In the genomic region with DNA sequence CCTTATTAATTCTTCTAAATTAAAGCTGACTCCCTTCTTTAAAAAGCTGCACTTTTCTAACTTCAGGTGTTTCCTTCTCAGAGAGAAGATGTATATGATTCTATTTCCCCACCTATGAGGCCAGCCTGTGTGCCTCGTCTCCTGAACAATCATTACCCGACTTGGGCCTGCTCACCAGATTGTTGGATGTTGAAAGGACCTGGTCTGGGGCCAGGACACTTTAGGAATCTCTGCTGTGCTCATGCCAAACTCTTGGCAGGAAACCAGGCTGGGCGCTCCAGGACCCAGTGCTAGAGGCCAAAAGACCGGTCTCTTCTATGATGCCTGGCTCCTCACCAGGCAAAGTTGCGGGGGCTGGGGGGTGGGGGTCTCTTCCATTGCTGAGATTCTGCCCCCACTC, we compare ENCODE assay signal across 13 cellular contexts. TPM values are rescaled to one million over a fixed set of nuclear protein-coding genes. Genes with fewer than 3 reads are reported as not detected.
DNase-seq lines count a peak whose midpoint lies in the region; ATAC-seq lines count a peak whose summit lies in the region.
"Had no signal": no experiment of that assay in that cellular context is flagged by ENCODE, and none has a peak within 500 bp of the region (broad histone marks: within the 10 kb centered on the region; RNA-seq: fewer than 3 reads in every experiment).

No MANE protein-coding gene starts in this region.

- intact Hi-C loops in left cardiac atrium (cut with DNase I) = no loop called here

- peak; percentile 52 for DNase-seq in GM04503 (ENCODE audit: low read depth)
- peak; percentile 80 for DNase-seq in left cardiac atrium
- peak; percentile 84 for DNase-seq in renal cortical epithelial cell (ENCODE audit: low read depth)
- no peak for DNase-seq in NK-92 treated with Interleukin-12 subunit alpha and Interleukin-12 subunit beta, amount 100 ng/mL, for 24 hours (lab: John Stamatoyannopoulos, UW)
- DNase-seq in LoVo (ENCODE audit: low spot score) = no peak
- DNase-seq in amniotic stem cell (lab: John Stamatoyannopoulos, UW) = no peak
- DNase-seq: activated T-cell treated with anti-CD3 and anti-CD28 coated beads, Interleukin-2, amount 50 U/mL, for 24 hours; Calu3; NCI-H526 had no signal

- ATAC-seq in left cardiac atrium = peak; percentile 97 to 99
- ATAC-seq in HG02870 (IDR thresholded peaks at IDR 0.05; ENCODE audit: unreplicated experiment) = no peak

- peak overlapping the region; percentile 44 for H3K27ac ChIP-seq in angular gyrus (ENCODE audit: low read depth, low read length)

RNA-seq across cellular contexts. Expression of gene LRRC31, which starts 16.9 kb away (rescaled TPM):
- total RNA-seq in left cardiac atrium (not detected), renal cortical epithelial cell (1.2 and 1.8 TPM in 2 replicates)
- total RNA-seq: HT1080; T-helper 2 cell treated with Interferon-gamma antibody and Interleukin-4, amounts not matched to agents 100 ng/mL and 5 ng/mL, for 36 hours had no signal

RNA-seq across cellular contexts. Expression of gene SAMD7, which starts 24.7 kb away (rescaled TPM):
- total RNA-seq in left cardiac atrium (not detected), renal cortical epithelial cell (not detected in 2 replicates)
- total RNA-seq: Calu3; HT1080; T-helper 2 cell treated with Interferon-gamma antibody and Interleukin-4, amounts not matched to agents 100 ng/mL and 5 ng/mL, for 36 hours had no signal

Comparison
In these comparisons a context has a peak if more than half of its experiments do, and no peak if none do; other contexts are left out.
1. DNase-seq: peak in GM04503 (single experiment), left cardiac atrium (single experiment) and renal cortical epithelial cell (single experiment); none in NK-92 treated with Interleukin-12 subunit alpha and Interleukin-12 subunit beta, amount 100 ng/mL, for 24 hours (single experiment), LoVo (single experiment) and amniotic stem cell (single experiment).